In genomic region chr1:58649555-58649954, GRCh38 we compare ENCODE assay signal across 1 cellular context.
TF ChIP-seq lines count a peak whose summit lies in the region.

No MANE protein-coding gene starts in this region.

TF ChIP-seq in WTC11, 78 proteins besides CTCF, POLR2A, EP300 and RAD21:
- TF ChIP-seq MXD4 (CRISPR knock-in tag; IDR thresholded peaks at IDR 0.05; ENCODE audit: borderline replicate concordance), result no peak
- no peak for TF ChIP-seq NR1H2 (CRISPR knock-in tag; IDR thresholded peaks at IDR 0.05)
- no peak for TF ChIP-seq ZNF425 (CRISPR knock-in tag; conservative IDR thresholded peaks at IDR 0.05)
- no peak for TF ChIP-seq ERG (CRISPR knock-in tag; IDR thresholded peaks at IDR 0.05)
